In genomic region chr2:40085786-40086185, GRCh38 we compare ENCODE assay signal across 28 cellular contexts.
"Had no signal": no experiment of that assay in that cellular context is flagged by ENCODE, and none has a peak within 500 bp of the region (broad histone marks: within the 10 kb centered on the region; RNA-seq: fewer than 3 reads in every experiment).

No MANE protein-coding gene starts in this region.

- H3K36me3 ChIP-seq: stomach, suprapubic skin, thoracic aorta, thyroid gland, tibial artery, tibial nerve, transverse colon, upper lobe of left lung, upper lobe of right lung, uterus, vagina had no signal

- H3K4me1 Mint-ChIP-seq: stimulated activated effector memory CD8-positive, alpha-beta T cell treated with anti-CD3 and anti-CD28 coated beads, Interleukin-12 subunit alpha, Interleukin-12 subunit beta, amount 100 ng/mL, for 72 hours; stimulated activated memory B cell treated with anti-CD40 and anti-IgM and Interleukin-4, amounts not matched to agents 10 μg/mL and 1 μg/mL and 100 μg/mL, for 72 hours; stimulated activated naive CD8-positive, alpha-beta T cell treated with anti-CD3 and anti-CD28 coated beads, Interleukin-15, amount 100 ng/mL, for 72 hours had no signal

- H3K4me3 ChIP-seq: stomach, suprapubic skin, testis, thoracic aorta, thyroid gland, tibial artery, tibial nerve, transverse colon, upper lobe of left lung, upper lobe of right lung, uterus, vagina had no signal

- ATAC-seq: stimulated activated effector memory CD8-positive, alpha-beta T cell treated with anti-CD3 and anti-CD28 coated beads, Interleukin-12 subunit alpha, Interleukin-12 subunit beta, amount 100 ng/mL, for 72 hours; stimulated activated memory B cell treated with anti-CD40 and anti-IgM and Interleukin-4, amounts not matched to agents 10 μg/mL and 1 μg/mL and 100 μg/mL, for 72 hours; stimulated activated naive B cell treated with anti-CD40 and anti-IgM and Interleukin-4, amounts not matched to agents 10 μg/mL and 1 μg/mL and 100 μg/mL, for 72 hours; stimulated activated naive CD8-positive, alpha-beta T cell treated with anti-CD3 and anti-CD28 coated beads, Interleukin-15, amount 100 ng/mL, for 72 hours; stimulated activated naive CD8-positive, alpha-beta T cell treated with anti-CD3 and anti-CD28 coated beads, Interleukin-15, Interleukin-2, amounts not matched to agents 100 U/mL and 50 U/mL, for 24 hours; upper lobe of right lung had no signal

- H3K9me3 Mint-ChIP-seq: stimulated activated memory B cell treated with anti-CD40 and anti-IgM and Interleukin-4, amounts not matched to agents 10 μg/mL and 1 μg/mL and 100 μg/mL, for 72 hours; stimulated activated naive CD8-positive, alpha-beta T cell treated with anti-CD3 and anti-CD28 coated beads, Interleukin-15, amount 100 ng/mL, for 72 hours had no signal

- H3K9me3 ChIP-seq: stomach, suprapubic skin, testis, thoracic aorta, thyroid gland, tibial nerve, upper lobe of left lung, upper lobe of right lung, uterus, vagina had no signal

- H3K27me3 ChIP-seq: stomach, suprapubic skin, testis, thyroid gland, tibial artery, tibial nerve, transverse colon, upper lobe of left lung, upper lobe of right lung, uterus, vagina had no signal

- H3K4me1 ChIP-seq: stomach, suprapubic skin, testis, thyroid gland, tibial nerve, transverse colon, upper lobe of left lung, upper lobe of right lung, uterus, vagina had no signal

- H3K27me3 Mint-ChIP-seq: stimulated activated naive B cell treated with anti-CD40 and anti-IgM and Interleukin-4, amounts not matched to agents 10 μg/mL and 1 μg/mL and 100 μg/mL, for 72 hours; stimulated activated naive CD8-positive, alpha-beta T cell treated with anti-CD3 and anti-CD28 coated beads, Interleukin-15, Interleukin-2, amounts not matched to agents 100 ng/mL and 50 ng/mL, for 24 hours; type B pancreatic cell had no signal

- H3K4me3 Mint-ChIP-seq: stimulated activated effector memory CD8-positive, alpha-beta T cell treated with anti-CD3 and anti-CD28 coated beads, Interleukin-12 subunit alpha, Interleukin-12 subunit beta, amount 100 ng/mL, for 72 hours; stimulated activated memory B cell treated with anti-CD40 and anti-IgM and Interleukin-4, amounts not matched to agents 10 μg/mL and 1 μg/mL and 100 μg/mL, for 72 hours; stimulated activated naive B cell treated with anti-CD40 and anti-IgM and Interleukin-4, amounts not matched to agents 10 μg/mL and 1 μg/mL and 100 μg/mL, for 72 hours; stimulated activated naive CD8-positive, alpha-beta T cell treated with anti-CD3 and anti-CD28 coated beads, Interleukin-15, amount 100 ng/mL, for 72 hours; stimulated activated naive CD8-positive, alpha-beta T cell treated with anti-CD3 and anti-CD28 coated beads, Interleukin-15, Interleukin-2, amounts not matched to agents 100 ng/mL and 50 ng/mL, for 24 hours; type B pancreatic cell had no signal

- H3K36me3 Mint-ChIP-seq: stimulated activated effector memory CD8-positive, alpha-beta T cell treated with anti-CD3 and anti-CD28 coated beads, Interleukin-12 subunit alpha, Interleukin-12 subunit beta, amount 100 ng/mL, for 72 hours; stimulated activated memory B cell treated with anti-CD40 and anti-IgM and Interleukin-4, amounts not matched to agents 10 μg/mL and 1 μg/mL and 100 μg/mL, for 72 hours; stimulated activated naive B cell treated with anti-CD40 and anti-IgM and Interleukin-4, amounts not matched to agents 10 μg/mL and 1 μg/mL and 100 μg/mL, for 72 hours; type B pancreatic cell had no signal

- H3K27ac ChIP-seq: stomach, suprapubic skin, testis, thoracic aorta, thyroid gland, tibial artery, tibial nerve, transverse colon, upper lobe of left lung, upper lobe of right lung, uterus, vagina had no signal

- H3K27ac Mint-ChIP-seq: stimulated activated effector memory CD8-positive, alpha-beta T cell treated with anti-CD3 and anti-CD28 coated beads, Interleukin-12 subunit alpha, Interleukin-12 subunit beta, amount 100 ng/mL, for 72 hours; stimulated activated memory B cell treated with anti-CD40 and anti-IgM and Interleukin-4, amounts not matched to agents 10 μg/mL and 1 μg/mL and 100 μg/mL, for 72 hours; stimulated activated naive B cell treated with anti-CD40 and anti-IgM and Interleukin-4, amounts not matched to agents 10 μg/mL and 1 μg/mL and 100 μg/mL, for 72 hours; stimulated activated naive CD8-positive, alpha-beta T cell treated with anti-CD3 and anti-CD28 coated beads, Interleukin-15, amount 100 ng/mL, for 72 hours; stimulated activated naive CD8-positive, alpha-beta T cell treated with anti-CD3 and anti-CD28 coated beads, Interleukin-15, Interleukin-2, amounts not matched to agents 100 ng/mL and 50 ng/mL, for 24 hours; type B pancreatic cell had no signal

- DNase-seq: stimulated activated CD4-positive, alpha-beta T cell treated with anti-CD3 and anti-CD28 coated beads, Interleukin-2, amount 100 ng/mL, for 48 hours; stimulated activated CD4-positive, alpha-beta T cell treated with anti-CD3 and anti-CD28 coated beads, Interleukin-4, amount 100 ng/mL, for 1 hour; stimulated activated CD4-positive, alpha-beta T cell treated with anti-CD3 and anti-CD28 coated beads, Interleukin-4, amount 100 ng/mL, for 24 hours; stimulated activated CD4-positive, alpha-beta T cell treated with anti-CD3 and anti-CD28 coated beads, Interleukin-4, amount 100 ng/mL, for 4 hours; stimulated activated CD8-positive, alpha-beta memory T cell treated with anti-CD3 and anti-CD28 coated beads, Interleukin-4, amount 100 ng/mL, for 48 hours; stimulated activated naive B cell treated with anti-CD40 and anti-IgM and Interleukin-4, amounts not matched to agents 10 μg/mL and 1 μg/mL and 100 μg/mL, for 72 hours; stimulated activated naive CD4-positive, alpha-beta T cell; stimulated activated naive CD4-positive, alpha-beta T cell treated with Interleukin-2 at 50 U/mL for 16 hours; stimulated activated naive CD8-positive, alpha-beta T cell treated with anti-CD3 and anti-CD28 coated beads, Interleukin-15, amount 100 ng/mL, for 72 hours; stimulated activated naive CD8-positive, alpha-beta T cell treated with anti-CD3 and anti-CD28 coated beads, Interleukin-15, Interleukin-2, amounts not matched to agents 100 U/mL and 50 U/mL, for 24 hours; stomach; substantia nigra; testis; thyroid gland; tibial artery; transverse colon; trophoblast cell; upper lobe of left lung; upper lobe of right lung; uterus had no signal
